19 cellular contexts compared by ENCODE assay signal in the genomic region with DNA sequence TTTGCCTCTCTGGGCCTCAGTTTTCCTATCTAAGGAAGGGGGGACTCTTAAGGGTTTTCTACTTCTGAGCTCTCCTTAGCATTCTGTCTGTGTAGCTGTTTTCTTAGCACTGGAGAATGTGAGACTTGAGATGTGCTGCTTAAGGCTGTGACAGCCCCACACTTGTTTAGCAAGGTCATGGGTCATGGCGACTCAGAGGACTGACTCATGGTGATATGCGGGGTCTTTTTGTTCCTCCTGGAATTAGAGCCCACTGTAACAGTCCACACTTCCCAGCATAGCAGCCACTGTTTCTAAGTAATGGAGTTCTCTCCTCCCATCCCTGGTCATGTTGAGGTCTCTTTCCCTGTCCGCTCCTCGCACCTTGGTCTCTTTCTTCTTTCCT. TPM values are rescaled to one million over a fixed set of nuclear protein-coding genes. Genes with fewer than 3 reads are reported as not detected.
A peak's percentile ranks its signal among the peaks of the same experiment; 100 is the strongest.
DNase-seq lines count a peak whose midpoint lies in the region; ATAC-seq and TF ChIP-seq lines count a peak whose summit lies in the region.
"Had no signal": no experiment of that assay in that cellular context is flagged by ENCODE, and none has a peak within 500 bp of the region (broad histone marks: within the 10 kb centered on the region; RNA-seq: fewer than 3 reads in every experiment).

No MANE protein-coding gene starts in this region.

- ATAC-seq in activated CD4-positive, alpha-beta T cell treated with anti-CD3 and anti-CD28 coated beads for 36 hours: no peak
- ATAC-seq in RWPE2 (ENCODE audit: low read depth) (no peak), HG02588 (IDR thresholded peaks at IDR 0.05; ENCODE audit: unreplicated experiment) (no peak), HG03039 (IDR thresholded peaks at IDR 0.05; ENCODE audit: unreplicated experiment) (no peak)
- no peak for ATAC-seq in stimulated activated naive B cell treated with anti-CD40 and anti-IgM and Interleukin-4, amounts not matched to agents 10 μg/mL and 1 μg/mL and 100 μg/mL, for 72 hours (replicated peaks)
- ATAC-seq: right cardiac atrium had no signal

- H3K27ac ChIP-seq in RWPE2 (ENCODE audit: poor library complexity, severe bottlenecking): peak overlapping the region; percentile 73
- H3K27ac ChIP-seq: transverse colon had no signal

- CTCF ChIA-PET in activated CD4-positive, alpha-beta T cell treated with anti-CD3 and anti-CD28 coated beads, Interleukin-2, amount 10 ng/mL, durations not matched to agents 7 days and 5 days (lab: Charles Lee): interaction anchor here (1.4 to 5.0 kb wide), 3 partner anchors 38 to 49 kb away, joined by 4 to 29 read pairs (median 7); no protein-coding TSS in a partner anchor
- CTCF ChIA-PET in activated CD4-positive, alpha-beta T cell treated with anti-CD3 and anti-CD28 coated beads for 36 hours (lab: Charles Lee): interaction anchor here (0.6 to 3.9 kb wide), 7 partner anchors 12 to 54 kb away, joined by 3 to 22 read pairs (median 5); no protein-coding TSS in a partner anchor

- no peaks in the 10 kb centered on the region for H3K9me3 ChIP-seq in RWPE2 (ENCODE audit: severe bottlenecking)
- H3K9me3 ChIP-seq: transverse colon had no signal

- POLR2A ChIA-PET in activated CD4-positive, alpha-beta T cell treated with anti-CD3 and anti-CD28 coated beads, Interleukin-2, amount 10 ng/mL, durations not matched to agents 7 days and 5 days (lab: Charles Lee): no interaction called here
- POLR2A ChIA-PET in activated CD4-positive, alpha-beta T cell treated with anti-CD3 and anti-CD28 coated beads for 36 hours (lab: Charles Lee): no interaction called here

- no peak for DNase-seq in activated CD4-positive, alpha-beta T cell treated with anti-CD3 and anti-CD28 coated beads, Interleukin-2, amount 10 ng/mL, durations not matched to agents 7 days and 5 days
- DNase-seq in activated CD4-positive, alpha-beta T cell treated with anti-CD3 and anti-CD28 coated beads for 36 hours: no peak
- DNase-seq in RWPE2 (ENCODE audit: low spot score) (no peak), kidney tubule cell (ENCODE audit: low spot score) (peak; percentile 61), Kasumi-1 (lab: John Stamatoyannopoulos, UW) (no peak)
- DNase-seq in stimulated activated naive B cell treated with anti-CD40 and anti-IgM and Interleukin-4, amounts not matched to agents 10 μg/mL and 1 μg/mL and 100 μg/mL, for 72 hours: no peak
- DNase-seq: 8988T; activated CD4-positive, alpha-beta T cell treated with anti-CD3 and anti-CD28 coated beads for 4 hours; activated gamma-delta T cell treated with Interleukin-2 at 50 U/mL for 16 hours; amniotic stem cell; caudate nucleus; GDM1; NCI-H774; right cardiac atrium; stimulated activated naive CD4-positive, alpha-beta T cell treated with Interleukin-2 at 50 U/mL for 16 hours; transverse colon had no signal

- no peaks in the 10 kb centered on the region for H3K36me3 Mint-ChIP-seq in activated CD4-positive, alpha-beta T cell treated with anti-CD3 and anti-CD28 coated beads, Interleukin-2, amount 10 ng/mL, durations not matched to agents 7 days and 5 days (ENCODE audit: low read depth)
- H3K36me3 Mint-ChIP-seq in activated CD4-positive, alpha-beta T cell treated with anti-CD3 and anti-CD28 coated beads for 36 hours (ENCODE audit: low read depth): no peaks in the 10 kb centered on the region
- peaks cover 2 to 3% of the 10 kb centered on the region in 2 donors for H3K36me3 Mint-ChIP-seq in stimulated activated naive B cell treated with anti-CD40 and anti-IgM and Interleukin-4, amounts not matched to agents 10 μg/mL and 1 μg/mL and 100 μg/mL, for 72 hours

- H3K27ac Mint-ChIP-seq in activated CD4-positive, alpha-beta T cell treated with anti-CD3 and anti-CD28 coated beads, Interleukin-2, amount 10 ng/mL, durations not matched to agents 7 days and 5 days: peak overlapping the region; percentile 20
- no peak overlapping the region for H3K27ac Mint-ChIP-seq in activated CD4-positive, alpha-beta T cell treated with anti-CD3 and anti-CD28 coated beads for 36 hours
- peak overlapping the region; percentile 21 for H3K27ac Mint-ChIP-seq in stimulated activated naive B cell treated with anti-CD40 and anti-IgM and Interleukin-4, amounts not matched to agents 10 μg/mL and 1 μg/mL and 100 μg/mL, for 72 hours
- H3K27ac Mint-ChIP-seq: B cell had no signal

- no peak overlapping the region for H3K4me3 Mint-ChIP-seq in activated CD4-positive, alpha-beta T cell treated with anti-CD3 and anti-CD28 coated beads, Interleukin-2, amount 10 ng/mL, durations not matched to agents 7 days and 5 days
- H3K4me3 Mint-ChIP-seq in activated CD4-positive, alpha-beta T cell treated with anti-CD3 and anti-CD28 coated beads for 36 hours: no peak overlapping the region
- H3K4me3 Mint-ChIP-seq in stimulated activated naive B cell treated with anti-CD40 and anti-IgM and Interleukin-4, amounts not matched to agents 10 μg/mL and 1 μg/mL and 100 μg/mL, for 72 hours: no peak overlapping the region
- H3K4me3 Mint-ChIP-seq: B cell had no signal

- H3K27me3 ChIP-seq in RWPE2 (ENCODE audit: insufficient read depth, poor library complexity, severe bottlenecking): no peaks in the 10 kb centered on the region
- H3K27me3 ChIP-seq: transverse colon had no signal

- intact Hi-C loops in activated CD4-positive, alpha-beta T cell treated with anti-CD3 and anti-CD28 coated beads for 36 hours (cut with DNase I, micrococcal nuclease): loop anchor here in 1 of 2 experiments (5.0 kb wide), 1 partner anchor 1295 kb away; the partner anchor contains the start of gene ODC1

- H3K4me1 ChIP-seq in RWPE2 (ENCODE audit: insufficient read depth, poor library complexity, severe bottlenecking): peaks cover 22% of the 10 kb centered on the region

- H3K36me3 ChIP-seq in RWPE2 (ENCODE audit: low read depth): no peaks in the 10 kb centered on the region
- H3K36me3 ChIP-seq: transverse colon had no signal

- peaks cover 2% of the 10 kb centered on the region for H3K27me3 Mint-ChIP-seq in activated CD4-positive, alpha-beta T cell treated with anti-CD3 and anti-CD28 coated beads, Interleukin-2, amount 10 ng/mL, durations not matched to agents 7 days and 5 days
- H3K27me3 Mint-ChIP-seq in activated CD4-positive, alpha-beta T cell treated with anti-CD3 and anti-CD28 coated beads for 36 hours: no peaks in the 10 kb centered on the region
- H3K27me3 Mint-ChIP-seq in stimulated activated naive B cell treated with anti-CD40 and anti-IgM and Interleukin-4, amounts not matched to agents 10 μg/mL and 1 μg/mL and 100 μg/mL, for 72 hours: peaks cover 6 to 12% of the 10 kb centered on the region in 2 donors
- H3K27me3 Mint-ChIP-seq: B cell had no signal

- peaks cover 39% of the 10 kb centered on the region for H3K4me1 Mint-ChIP-seq in activated CD4-positive, alpha-beta T cell treated with anti-CD3 and anti-CD28 coated beads, Interleukin-2, amount 10 ng/mL, durations not matched to agents 7 days and 5 days
- peaks cover 37% of the 10 kb centered on the region for H3K4me1 Mint-ChIP-seq in activated CD4-positive, alpha-beta T cell treated with anti-CD3 and anti-CD28 coated beads for 36 hours
- peaks cover 39 to 56% of the 10 kb centered on the region in 2 donors for H3K4me1 Mint-ChIP-seq in stimulated activated naive B cell treated with anti-CD40 and anti-IgM and Interleukin-4, amounts not matched to agents 10 μg/mL and 1 μg/mL and 100 μg/mL, for 72 hours

- no peaks in the 10 kb centered on the region for H3K9me3 Mint-ChIP-seq in activated CD4-positive, alpha-beta T cell treated with anti-CD3 and anti-CD28 coated beads, Interleukin-2, amount 10 ng/mL, durations not matched to agents 7 days and 5 days
- no peaks in the 10 kb centered on the region for H3K9me3 Mint-ChIP-seq in activated CD4-positive, alpha-beta T cell treated with anti-CD3 and anti-CD28 coated beads for 36 hours (ENCODE audit: low read depth)
- H3K9me3 Mint-ChIP-seq in stimulated activated naive B cell treated with anti-CD40 and anti-IgM and Interleukin-4, amounts not matched to agents 10 μg/mL and 1 μg/mL and 100 μg/mL, for 72 hours: no peaks in the 10 kb centered on the region

- no peak for TF ChIP-seq CTCF in RWPE2 (IDR thresholded peaks at IDR 0.05; ENCODE audit: poor library complexity, severe bottlenecking)

- H3K4me3 ChIP-seq in RWPE2 (ENCODE audit: severe bottlenecking): no peak overlapping the region
- H3K4me3 ChIP-seq: transverse colon had no signal

RNA-seq across cellular contexts. Expression of gene LPIN1, which starts 4.1 kb away (rescaled TPM):
- 10 to 100 TPM; 58.9 to 62.2 TPM for total RNA-seq in activated CD4-positive, alpha-beta T cell treated with anti-CD3 and anti-CD28 coated beads, Interleukin-2, amount 10 ng/mL, durations not matched to agents 7 days and 5 days
- 10 to 100 TPM; 40.6 to 42.9 TPM for total RNA-seq in activated CD4-positive, alpha-beta T cell treated with anti-CD3 and anti-CD28 coated beads for 36 hours
